ENCODE assay signal across 1 cellular context in the genomic region with DNA sequence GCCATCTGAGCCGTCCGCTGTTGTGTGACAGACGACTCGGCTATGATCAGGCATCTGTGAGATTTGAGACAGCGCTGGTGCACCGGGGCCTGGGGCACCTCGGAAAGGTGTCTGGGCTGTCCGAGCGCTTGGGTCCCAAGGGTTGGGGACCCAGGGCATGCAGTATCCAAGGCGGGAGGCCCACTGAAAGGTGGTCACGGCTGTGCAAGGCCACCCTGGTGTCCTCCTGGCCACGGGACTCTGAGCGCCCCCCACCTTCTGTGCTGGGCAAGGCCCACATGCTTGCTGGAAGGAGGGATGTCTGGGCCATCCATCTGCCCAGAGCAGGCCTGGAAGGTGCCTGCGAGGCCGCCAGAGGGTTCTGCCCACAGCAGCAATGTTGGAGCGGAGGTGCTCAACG.
TF ChIP-seq lines count a peak whose summit lies in the region.

No MANE protein-coding gene starts in this region.

TF ChIP-seq in HepG2, 621 proteins besides CTCF, POLR2A, EP300 and RAD21:
- TF ChIP-seq ZNF768 (CRISPR knock-in tag; IDR thresholded peaks at IDR 0.05) (no peak), RBFOX2 (IDR thresholded peaks at IDR 0.05; ENCODE audit: low read depth, low read length) (peak; percentile 40; the same call in 1 of the 2 replicates), AGO2 (optimal IDR thresholded peaks at IDR 0.05; ENCODE audit: low read depth, low read length) (peak; percentile 83), FLYWCH1 (CRISPR knock-in tag; IDR thresholded peaks at IDR 0.05) (no peak), ZNF891 (CRISPR knock-in tag; IDR thresholded peaks at IDR 0.05) (no peak), ZNF33B (CRISPR knock-in tag; IDR thresholded peaks at IDR 0.05) (no peak), HOXA9 (CRISPR knock-in tag; IDR thresholded peaks at IDR 0.05; ENCODE audit: borderline replicate concordance) (no peak)
- TF ChIP-seq, protein P1, sequence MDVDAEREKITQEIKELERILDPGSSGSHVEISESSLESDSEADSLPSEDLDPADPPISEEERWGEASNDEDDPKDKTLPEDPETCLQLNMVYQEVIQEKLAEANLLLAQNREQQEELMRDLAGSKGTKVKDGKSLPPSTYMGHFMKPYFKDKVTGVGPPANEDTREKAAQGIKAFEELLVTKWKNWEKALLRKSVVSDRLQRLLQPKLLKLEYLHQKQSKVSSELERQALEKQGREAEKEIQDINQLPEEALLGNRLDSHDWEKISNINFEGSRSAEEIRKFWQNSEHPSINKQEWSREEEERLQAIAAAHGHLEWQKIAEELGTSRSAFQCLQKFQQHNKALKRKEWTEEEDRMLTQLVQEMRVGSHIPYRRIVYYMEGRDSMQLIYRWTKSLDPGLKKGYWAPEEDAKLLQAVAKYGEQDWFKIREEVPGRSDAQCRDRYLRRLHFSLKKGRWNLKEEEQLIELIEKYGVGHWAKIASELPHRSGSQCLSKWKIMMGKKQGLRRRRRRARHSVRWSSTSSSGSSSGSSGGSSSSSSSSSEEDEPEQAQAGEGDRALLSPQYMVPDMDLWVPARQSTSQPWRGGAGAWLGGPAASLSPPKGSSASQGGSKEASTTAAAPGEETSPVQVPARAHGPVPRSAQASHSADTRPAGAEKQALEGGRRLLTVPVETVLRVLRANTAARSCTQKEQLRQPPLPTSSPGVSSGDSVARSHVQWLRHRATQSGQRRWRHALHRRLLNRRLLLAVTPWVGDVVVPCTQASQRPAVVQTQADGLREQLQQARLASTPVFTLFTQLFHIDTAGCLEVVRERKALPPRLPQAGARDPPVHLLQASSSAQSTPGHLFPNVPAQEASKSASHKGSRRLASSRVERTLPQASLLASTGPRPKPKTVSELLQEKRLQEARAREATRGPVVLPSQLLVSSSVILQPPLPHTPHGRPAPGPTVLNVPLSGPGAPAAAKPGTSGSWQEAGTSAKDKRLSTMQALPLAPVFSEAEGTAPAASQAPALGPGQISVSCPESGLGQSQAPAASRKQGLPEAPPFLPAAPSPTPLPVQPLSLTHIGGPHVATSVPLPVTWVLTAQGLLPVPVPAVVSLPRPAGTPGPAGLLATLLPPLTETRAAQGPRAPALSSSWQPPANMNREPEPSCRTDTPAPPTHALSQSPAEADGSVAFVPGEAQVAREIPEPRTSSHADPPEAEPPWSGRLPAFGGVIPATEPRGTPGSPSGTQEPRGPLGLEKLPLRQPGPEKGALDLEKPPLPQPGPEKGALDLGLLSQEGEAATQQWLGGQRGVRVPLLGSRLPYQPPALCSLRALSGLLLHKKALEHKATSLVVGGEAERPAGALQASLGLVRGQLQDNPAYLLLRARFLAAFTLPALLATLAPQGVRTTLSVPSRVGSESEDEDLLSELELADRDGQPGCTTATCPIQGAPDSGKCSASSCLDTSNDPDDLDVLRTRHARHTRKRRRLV (CRISPR knock-in tag; IDR thresholded peaks at IDR 0.05): no peak
- TF ChIP-seq, protein P2, sequence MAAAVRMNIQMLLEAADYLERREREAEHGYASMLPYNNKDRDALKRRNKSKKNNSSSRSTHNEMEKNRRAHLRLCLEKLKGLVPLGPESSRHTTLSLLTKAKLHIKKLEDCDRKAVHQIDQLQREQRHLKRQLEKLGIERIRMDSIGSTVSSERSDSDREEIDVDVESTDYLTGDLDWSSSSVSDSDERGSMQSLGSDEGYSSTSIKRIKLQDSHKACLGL (CRISPR knock-in tag; IDR thresholded peaks at IDR 0.05): no peak
